Comparison of ENCODE assay signal across 1 cellular context in the genomic region with DNA sequence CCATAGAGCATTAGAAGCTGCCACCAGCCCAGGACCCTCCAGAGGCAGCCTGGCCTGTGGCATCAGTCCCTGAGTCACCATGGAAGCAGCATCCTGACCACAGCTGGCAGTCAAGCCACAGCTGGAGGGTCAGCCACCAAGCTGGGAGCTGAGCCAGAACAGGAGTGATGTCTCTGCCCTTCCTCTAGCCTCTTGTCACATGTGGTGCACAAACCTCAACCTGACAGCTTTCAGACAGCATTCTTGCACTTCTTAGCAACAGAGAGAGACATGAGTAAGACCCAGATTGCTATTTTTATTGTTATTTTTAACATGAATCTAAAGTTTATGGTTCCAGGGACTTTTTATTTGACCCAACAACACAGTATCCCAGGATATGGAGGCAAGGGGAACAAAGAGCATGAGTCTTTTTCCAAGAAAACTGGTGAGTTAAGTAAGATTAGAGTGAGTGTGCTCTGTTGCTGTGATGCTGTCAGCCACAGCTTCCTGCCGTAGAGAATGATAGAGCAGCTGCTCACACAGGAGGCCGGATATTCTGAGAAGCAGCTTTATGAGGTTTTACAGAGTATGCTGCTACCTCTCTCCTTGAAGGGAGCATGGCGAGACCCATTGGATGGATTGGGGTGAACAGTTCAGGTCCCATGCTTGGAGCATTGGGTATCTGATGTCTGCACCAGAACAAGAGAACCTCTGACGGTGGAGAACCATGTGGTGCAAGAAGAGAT.
TF ChIP-seq lines count a peak whose summit lies in the region.

No MANE protein-coding gene starts in this region.

TF ChIP-seq in A549, 52 proteins besides CTCF, POLR2A, EP300 and RAD21 (continued from another document):
- TF ChIP-seq, protein P1, sequence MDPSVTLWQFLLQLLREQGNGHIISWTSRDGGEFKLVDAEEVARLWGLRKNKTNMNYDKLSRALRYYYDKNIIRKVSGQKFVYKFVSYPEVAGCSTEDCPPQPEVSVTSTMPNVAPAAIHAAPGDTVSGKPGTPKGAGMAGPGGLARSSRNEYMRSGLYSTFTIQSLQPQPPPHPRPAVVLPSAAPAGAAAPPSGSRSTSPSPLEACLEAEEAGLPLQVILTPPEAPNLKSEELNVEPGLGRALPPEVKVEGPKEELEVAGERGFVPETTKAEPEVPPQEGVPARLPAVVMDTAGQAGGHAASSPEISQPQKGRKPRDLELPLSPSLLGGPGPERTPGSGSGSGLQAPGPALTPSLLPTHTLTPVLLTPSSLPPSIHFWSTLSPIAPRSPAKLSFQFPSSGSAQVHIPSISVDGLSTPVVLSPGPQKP (IDR thresholded peaks at IDR 0.05; ENCODE audit: low read depth, low read length): no peak
- TF ChIP-seq FOXS1 (CRISPR knock-in tag; IDR thresholded peaks at IDR 0.05) (no peak), SMC3 (IDR thresholded peaks at IDR 0.05) (no peak), KDM1A (IDR thresholded peaks at IDR 0.05; ENCODE audit: low read depth) (no peak)
TF ChIP-seq in A549: peak in this region for 0.
